In genomic region chr5:149960272-149961185, GRCh38 we compare ENCODE assay signal across 9 cellular contexts. TPM values are rescaled to one million over a fixed set of nuclear protein-coding genes. Genes with fewer than 3 reads are reported as not detected.
A peak's percentile ranks its signal among the peaks of the same experiment; 100 is the strongest.
DNase-seq lines count a peak whose midpoint lies in the region; ATAC-seq, FAIRE-seq and TF ChIP-seq lines count a peak whose summit lies in the region.
"Had no signal": no experiment of that assay in that cellular context is flagged by ENCODE, and none has a peak within 500 bp of the region (broad histone marks: within the 10 kb centered on the region; RNA-seq: fewer than 3 reads in every experiment).

SLC26A2 (plus strand) TSS chr5:149960758; CDS start chr5:149977653, 16,895 bp downstream.

- peak within 1 kb of the TSS; percentile 74 for H3K9ac ChIP-seq in keratinocyte (ENCODE audit: control insufficient read depth, extremely low read depth, insufficient read depth, low read length)

- peaks cover 16% of the 10 kb centered on the region for H3K4me1 ChIP-seq in keratinocyte (ENCODE audit: control insufficient read depth, extremely low read depth, insufficient read depth, low read length)

- FAIRE-seq in keratinocyte (lab: Jason Lieb, UNC): peak; percentile 41
- FAIRE-seq: colon had no signal

- H3K4me2 ChIP-seq in keratinocyte (ENCODE audit: control insufficient read depth, extremely low read depth, insufficient read depth, low read depth, low read length): peak within 1 kb of the TSS; percentile 70

- H3K36me3 ChIP-seq in keratinocyte (ENCODE audit: control insufficient read depth in 2 of 2, extremely low read depth in 1 of 2, insufficient read depth in 2 of 2, low read length in 2 of 2): no peaks in the 10 kb centered on the region

- H3K27me3 ChIP-seq in keratinocyte (ENCODE audit: control insufficient read depth, extremely low read depth, insufficient read depth, low read length): no peaks in the 10 kb centered on the region

- H3K4me3 ChIP-seq in keratinocyte (ENCODE audit: control insufficient read depth in 2 of 3, extremely low read depth in 1 of 3, insufficient read depth in 2 of 3, low read depth in 1 of 3, low read length in 3 of 3): peak within 1 kb of the TSS; percentile 70 to 81 (median 79)

- peak within 1 kb of the TSS; percentile 77 for H3K27ac ChIP-seq in keratinocyte (ENCODE audit: control insufficient read depth, insufficient read depth, low read length)

- no peaks in the 10 kb centered on the region for H3K9me1 ChIP-seq in keratinocyte (ENCODE audit: control insufficient read depth, extremely low read depth, insufficient read depth, low read length)

- peaks cover 2% of the 10 kb centered on the region for H3K79me2 ChIP-seq in keratinocyte (ENCODE audit: control insufficient read depth, insufficient read depth, low read length)

- peak; percentile 99 for ATAC-seq in GM19025 (IDR thresholded peaks at IDR 0.05; ENCODE audit: low read depth, unreplicated experiment)
- peak; percentile 98 for ATAC-seq in HG03342 (IDR thresholded peaks at IDR 0.05; ENCODE audit: unreplicated experiment)
- ATAC-seq in activated CD4-positive, CD25-positive, alpha-beta regulatory T cell treated with anti-CD3 and anti-CD28 coated beads, Interleukin-2, amount 50 U/mL, for 24 hours: peak; percentile 99

- dilution Hi-C loops in keratinocyte (cut with MboI; ENCODE audit: extremely low pct_ligation_motif_present, low sequenced_read_pairs): loop anchor here (25.0 kb wide), 1 partner anchor 98 kb away; no protein-coding TSS in a partner anchor

- peak within 1 kb of the TSS; percentile 84 for H2AFZ ChIP-seq in keratinocyte (ENCODE audit: control insufficient read depth, low read length)

- DNase-seq in AG09319 (ENCODE audit: extremely low read depth, low read depth) (peak; percentile 94), NCI-H446 (lab: John Stamatoyannopoulos, UW) (peak; percentile 90 to 95), cerebellar nuclear complex (lab: John Stamatoyannopoulos, UW) (peak; percentile 95 to 97), keratinocyte (ENCODE audit: low read depth, low spot score) (peak; percentile 75)
- peak; percentile 86 to 88 for DNase-seq in stimulated activated CD4-positive, alpha-beta T cell treated with anti-CD3 and anti-CD28 coated beads, Interleukin-15, amount 100 ng/mL, for 1 hour (ENCODE audit: low read depth in 1 of 2, low spot score in 1 of 2)

- no peaks in the 10 kb centered on the region for H4K20me1 ChIP-seq in keratinocyte (ENCODE audit: control insufficient read depth, extremely low read depth, insufficient read depth, low read length)

- TF ChIP-seq CTCF in AG09319 (IDR thresholded peaks at IDR 0.05; ENCODE audit: low read depth, low read length): no peak
- no peak for TF ChIP-seq CTCF in keratinocyte (optimal IDR thresholded peaks at IDR 0.05 in 1 of 3, IDR thresholded peaks at IDR 0.05 in 1 of 3, conservative IDR thresholded peaks at IDR 0.05 in 1 of 3; ENCODE audit: extremely low read depth in 1 of 3, insufficient read depth in 2 of 3, low read length in 3 of 3)

- H3K9me3 ChIP-seq in keratinocyte (ENCODE audit: control insufficient read depth, low read depth, low read length): no peaks in the 10 kb centered on the region

RNA-seq across cellular contexts. Expression of gene SLC26A2, which starts in this region (rescaled TPM):
- polyA plus RNA-seq in keratinocyte: 7.3 to 10.3 TPM (median 8.0 TPM) in 3 replicates
- polyA plus RNA-seq in keratinocyte (2011; ENCODE audit: low read depth): 1.5 TPM
- 1.9 and 3.7 TPM in 2 replicates for polyA plus RNA-seq in keratinocyte (2011; cell fraction: cytosol; rRNA removed)
- polyA plus RNA-seq in keratinocyte (2011; cell fraction: nucleus; rRNA removed): 11.8 and 15.5 TPM in 2 replicates
- polyA plus RNA-seq in keratinocyte (2012; ENCODE audit: low replicate concordance): 1.8 and 7.1 TPM in 2 replicates
- 7.9 to 33.5 TPM (median 31.6 TPM) in 3 replicates for polyA minus RNA-seq in keratinocyte
- 7.3 TPM for polyA minus RNA-seq in keratinocyte (2011; cell fraction: cytosol; rRNA and poly(A)+ RNA removed)
- 27.9 and 40.2 TPM in 2 replicates for polyA minus RNA-seq in keratinocyte (2011; cell fraction: nucleus; rRNA and poly(A)+ RNA removed)

Comparison
In these comparisons a context has a peak if more than half of its experiments do, and no peak if none do; other contexts are left out.
1. Peak in every context shown above with its lines: DNase-seq, ATAC-seq, H3K4me3 ChIP-seq and H3K27ac ChIP-seq.